ENCODE assay signal across 7 cellular contexts in the genomic region with DNA sequence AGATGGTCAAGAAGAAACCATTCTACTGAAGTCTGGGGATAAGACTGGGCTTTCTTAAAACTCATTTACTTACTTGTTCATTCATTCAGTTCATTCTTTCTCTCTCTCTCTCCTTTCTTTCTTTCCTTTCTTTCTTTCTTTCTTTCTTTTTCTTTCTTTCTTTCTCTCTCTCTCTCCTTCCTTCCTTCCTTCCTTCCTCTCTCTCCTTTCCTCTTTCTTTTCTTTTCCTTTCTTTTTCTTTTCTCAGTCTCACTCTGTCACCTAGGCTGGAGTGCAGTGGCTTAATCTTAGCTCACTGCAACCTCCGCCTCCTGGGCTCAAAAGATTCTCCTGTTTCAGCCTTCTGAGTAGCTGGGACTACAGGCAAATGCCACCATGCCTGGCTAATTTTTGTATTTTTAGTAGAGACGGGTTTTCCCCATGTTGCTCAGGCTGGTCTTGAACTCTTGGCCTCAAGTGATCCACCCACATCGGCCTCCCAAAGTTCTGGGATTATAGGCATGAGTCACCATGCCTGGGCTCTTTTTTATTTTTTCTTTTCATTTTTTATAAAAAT. TPM values are rescaled to one million over a fixed set of nuclear protein-coding genes. Genes with fewer than 3 reads are reported as not detected.
"Had no signal": no experiment of that assay in that cellular context is flagged by ENCODE, and none has a peak within 500 bp of the region (broad histone marks: within the 10 kb centered on the region; RNA-seq: fewer than 3 reads in every experiment).

No MANE protein-coding gene starts in this region.

RNA-seq across cellular contexts. Expression of gene TMEM270, which starts 24.0 kb away (rescaled TPM):
- total RNA-seq: LHCN-M2, MCF 10A, NCI-H460, OCI-LY7, Right ventricle myocardium superior, RPMI7951, SJSA1 had no signal
